In the genomic region with DNA sequence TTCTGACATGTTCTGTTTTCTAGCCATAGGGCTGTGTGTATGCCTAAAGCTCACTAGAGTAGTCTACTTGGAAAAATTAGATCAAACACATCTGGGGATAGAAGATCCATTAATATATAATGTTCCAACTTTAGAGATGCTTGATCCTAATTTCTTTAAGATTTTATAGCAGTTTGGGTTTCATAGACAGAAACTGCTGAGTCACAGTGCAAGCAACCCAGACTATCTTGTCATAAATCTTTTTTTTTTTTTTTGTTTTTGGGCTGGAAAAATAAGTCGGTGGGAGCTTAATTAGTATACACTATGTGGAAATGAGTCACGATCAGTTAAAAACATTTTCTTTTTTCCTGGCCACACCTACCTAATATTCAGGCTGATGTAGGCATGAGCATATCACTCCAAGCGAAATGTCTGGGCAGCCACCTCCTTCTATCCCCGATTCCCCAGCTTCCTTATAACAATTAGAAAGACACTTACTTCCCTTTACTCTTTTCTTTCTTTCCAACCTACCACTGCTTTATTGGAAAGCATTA, we compare ENCODE assay signal across 1 cellular context.
TF ChIP-seq lines count a peak whose summit lies in the region.

No MANE protein-coding gene starts in this region.

TF ChIP-seq in HepG2, 621 proteins besides CTCF, POLR2A, EP300 and RAD21:
- peak; percentile 58; the same call in 1 of the 2 replicates for TF ChIP-seq NFE2L2 (IDR thresholded peaks at IDR 0.05; ENCODE audit: low read length)
- TF ChIP-seq FOSL1 (CRISPR knock-in tag; IDR thresholded peaks at IDR 0.05; ENCODE audit: borderline replicate concordance), result no peak
TF ChIP-seq in HepG2: peak in this region for 1.
